In the genomic region with DNA sequence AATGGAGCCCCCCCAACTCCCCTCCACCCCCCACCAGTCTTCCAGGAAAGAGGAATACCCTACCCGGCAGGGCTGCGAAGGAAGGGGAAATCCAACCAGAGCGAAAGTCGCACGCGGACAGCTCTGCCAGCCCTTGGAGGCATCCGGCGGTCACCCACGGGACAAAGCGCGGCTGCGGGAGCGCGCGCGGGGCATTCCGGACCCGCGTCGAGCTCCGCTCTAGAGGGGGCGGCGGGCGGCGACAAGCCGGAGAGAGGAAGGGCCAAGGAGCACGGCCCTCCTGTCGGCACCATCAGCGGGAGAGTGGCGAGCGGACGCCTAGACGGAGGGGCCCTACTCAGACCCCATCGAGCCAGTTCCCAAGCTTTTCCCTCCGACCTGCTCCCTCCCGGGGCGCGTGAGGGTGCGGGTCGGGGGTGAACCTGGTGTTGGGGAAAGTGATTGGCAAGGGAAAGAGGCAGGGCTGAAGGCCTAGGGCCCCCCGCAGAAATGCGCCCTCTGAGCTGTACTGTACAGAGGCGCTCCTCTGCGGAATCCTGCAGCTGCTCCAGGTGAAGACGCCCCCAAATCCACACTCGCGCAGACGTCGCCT, we compare ENCODE assay signal across 1 cellular context.
TF ChIP-seq lines count a peak whose summit lies in the region.

No MANE protein-coding gene starts in this region.

TF ChIP-seq in GM12878, 131 proteins besides CTCF, POLR2A, EP300 and RAD21 (continued from another document and continues in another):
- TF ChIP-seq E4F1 (IDR thresholded peaks at IDR 0.05; ENCODE audit: borderline replicate concordance, partially characterized antibody) (no peak), SUZ12 (IDR thresholded peaks at IDR 0.05; ENCODE audit: unreplicated experiment) (no peak), EED (IDR thresholded peaks at IDR 0.05; ENCODE audit: low read depth) (peak; percentile 64; the same call in 1 of the 2 replicates), ETV6 (conservative IDR thresholded peaks at IDR 0.05 in 1 of 2, IDR thresholded peaks at IDR 0.05 in 1 of 2; ENCODE audit: borderline replicate concordance in 1 of 2, low read depth in 1 of 2) (no peak), CREM (IDR thresholded peaks at IDR 0.05; ENCODE audit: low read depth) (peak; percentile 33; the same call in 1 of the 2 replicates), GATAD2B (conservative IDR thresholded peaks at IDR 0.05; ENCODE audit: low read depth) (no peak; the same call in 1 of the 2 replicates), SRF (IDR thresholded peaks at IDR 0.05; ENCODE audit: low read depth in 2 of 2, low read length in 2 of 2) (no peak), SMAD1 (IDR thresholded peaks at IDR 0.05; ENCODE audit: low read depth, partially characterized antibody) (no peak), ZBTB4 (CRISPR knock-in tag; IDR thresholded peaks at IDR 0.05) (no peak), BCL3 (IDR thresholded peaks at IDR 0.05; ENCODE audit: borderline replicate concordance, insufficient read depth, low read depth, low read length, poor library complexity, severe bottlenecking) (no peak), CHD2 (IDR thresholded peaks at IDR 0.05; ENCODE audit: borderline replicate concordance, low read depth, low read length) (no peak), EGR1 (IDR thresholded peaks at IDR 0.05; ENCODE audit: borderline replicate concordance in 1 of 2, low read depth in 2 of 2, low read length in 2 of 2) (no peak), TCF7 (IDR thresholded peaks at IDR 0.05; ENCODE audit: borderline replicate concordance) (no peak), RELB (IDR thresholded peaks at IDR 0.05; ENCODE audit: low read depth) (peak; percentile 83), PBX3 (IDR thresholded peaks at IDR 0.05; ENCODE audit: insufficient replicate concordance, low read depth, low read length) (no peak), RCOR1 (conservative IDR thresholded peaks at IDR 0.05; ENCODE audit: low read depth, low read length) (no peak), KAT2A (conservative IDR thresholded peaks at IDR 0.05; ENCODE audit: control insufficient read depth, low read depth, low read length) (no peak), POLR2AphosphoS2 (IDR thresholded peaks at IDR 0.05; ENCODE audit: low read depth, low read length) (no peak), SMAD5 (IDR thresholded peaks at IDR 0.05; ENCODE audit: low read depth) (no peak), CHD4 (IDR thresholded peaks at IDR 0.05) (no peak), POU2F2 (IDR thresholded peaks at IDR 0.05; ENCODE audit: borderline replicate concordance, low read depth, low read length) (no peak), RFX5 (IDR thresholded peaks at IDR 0.05; ENCODE audit: low read depth, low read length) (no peak), FOS (IDR thresholded peaks at IDR 0.05; ENCODE audit: borderline replicate concordance, extremely low read depth, insufficient read length) (no peak), ZNF622 (IDR thresholded peaks at IDR 0.05) (no peak), IRF4 (IDR thresholded peaks at IDR 0.05; ENCODE audit: low read depth, low read length) (no peak), SP1 (IDR thresholded peaks at IDR 0.05; ENCODE audit: low read depth, low read length) (no peak), ZNF274 (IDR thresholded peaks at IDR 0.05; ENCODE audit: insufficient read depth, insufficient read length) (no peak), ATF3 (IDR thresholded peaks at IDR 0.05; ENCODE audit: borderline replicate concordance, extremely low read depth, low read depth, low read length) (no peak), ZBTB11 (CRISPR knock-in tag; IDR thresholded peaks at IDR 0.05) (no peak), PAX5 (IDR thresholded peaks at IDR 0.05; ENCODE audit: borderline replicate concordance, low read depth, low read length) (no peak), ZNF687 (IDR thresholded peaks at IDR 0.05) (0 out of 2 replicates have a peak, but pooled peaks have one; percentile 7), NBN (IDR thresholded peaks at IDR 0.05) (peak; percentile 78; the same call in 1 of the 2 replicates), CEBPB (IDR thresholded peaks at IDR 0.05; ENCODE audit: borderline replicate concordance in 1 of 2, low read depth in 2 of 2, low read length in 2 of 2) (no peak), HDGF (IDR thresholded peaks at IDR 0.05) (peak; percentile 73), CBX3 (IDR thresholded peaks at IDR 0.05; ENCODE audit: borderline replicate concordance, low read depth) (no peak)
- TF ChIP-seq, protein P1, sequence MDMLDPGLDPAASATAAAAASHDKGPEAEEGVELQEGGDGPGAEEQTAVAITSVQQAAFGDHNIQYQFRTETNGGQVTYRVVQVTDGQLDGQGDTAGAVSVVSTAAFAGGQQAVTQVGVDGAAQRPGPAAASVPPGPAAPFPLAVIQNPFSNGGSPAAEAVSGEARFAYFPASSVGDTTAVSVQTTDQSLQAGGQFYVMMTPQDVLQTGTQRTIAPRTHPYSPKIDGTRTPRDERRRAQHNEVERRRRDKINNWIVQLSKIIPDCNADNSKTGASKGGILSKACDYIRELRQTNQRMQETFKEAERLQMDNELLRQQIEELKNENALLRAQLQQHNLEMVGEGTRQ (IDR thresholded peaks at IDR 0.05; ENCODE audit: borderline replicate concordance, low read depth, low read length), result no peak
